In the genomic region with DNA sequence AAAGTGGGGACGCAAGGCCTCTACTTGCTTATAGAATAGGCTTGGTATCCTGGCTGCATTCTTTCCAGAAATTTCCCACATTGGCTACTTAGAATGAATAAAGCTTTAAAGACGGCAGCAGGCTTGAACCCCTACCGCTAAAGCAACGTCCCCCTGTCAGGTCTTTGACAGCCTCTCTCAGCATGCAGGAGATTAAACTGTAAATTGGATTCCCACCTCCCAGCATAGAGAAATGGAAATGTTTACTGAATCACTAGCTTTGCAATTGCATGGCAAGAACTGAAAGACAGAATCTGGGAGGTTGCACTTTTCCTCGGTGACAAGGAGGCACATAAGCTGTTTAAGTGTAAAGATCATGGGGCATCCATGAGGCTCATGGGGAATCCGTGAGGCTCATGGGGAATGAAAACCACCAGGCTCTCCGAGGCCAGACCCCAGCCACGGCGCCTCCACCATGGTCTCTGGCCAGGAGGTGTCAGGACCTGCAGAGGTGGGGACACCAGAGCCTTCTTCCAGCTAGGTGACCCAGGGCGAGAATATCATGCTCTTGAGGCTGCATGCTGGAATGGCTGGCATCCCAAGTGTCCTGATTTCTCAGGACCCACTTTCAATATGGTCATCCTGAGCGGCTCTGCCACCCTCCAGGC, we compare ENCODE assay signal across 2 cellular contexts.
TF ChIP-seq lines count a peak whose summit lies in the region.

No MANE protein-coding gene starts in this region.

TF ChIP-seq in GM23338, 12 proteins besides CTCF, POLR2A, EP300 and RAD21:
- TF ChIP-seq, protein P1, sequence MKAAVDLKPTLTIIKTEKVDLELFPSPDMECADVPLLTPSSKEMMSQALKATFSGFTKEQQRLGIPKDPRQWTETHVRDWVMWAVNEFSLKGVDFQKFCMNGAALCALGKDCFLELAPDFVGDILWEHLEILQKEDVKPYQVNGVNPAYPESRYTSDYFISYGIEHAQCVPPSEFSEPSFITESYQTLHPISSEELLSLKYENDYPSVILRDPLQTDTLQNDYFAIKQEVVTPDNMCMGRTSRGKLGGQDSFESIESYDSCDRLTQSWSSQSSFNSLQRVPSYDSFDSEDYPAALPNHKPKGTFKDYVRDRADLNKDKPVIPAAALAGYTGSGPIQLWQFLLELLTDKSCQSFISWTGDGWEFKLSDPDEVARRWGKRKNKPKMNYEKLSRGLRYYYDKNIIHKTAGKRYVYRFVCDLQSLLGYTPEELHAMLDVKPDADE (IDR thresholded peaks at IDR 0.05) = no peak
TF ChIP-seq in GM23338: peak in this region for 0.

TF ChIP-seq in H1, 55 proteins besides CTCF, POLR2A, EP300 and RAD21:
- no peak for TF ChIP-seq TCF12 (IDR thresholded peaks at IDR 0.05; ENCODE audit: low read depth, low read length)
- TF ChIP-seq SIN3A (conservative IDR thresholded peaks at IDR 0.05 in 1 of 2, IDR thresholded peaks at IDR 0.05 in 1 of 2; ENCODE audit: low read depth in 1 of 2, low read length in 2 of 2) = 0 out of 4 replicates have a peak, but pooled peaks of 1 of the 2 experiments have one; percentile 32
